Comparison of ENCODE assay signal across 19 cellular contexts in genomic region chr5:33281507-33281906, GRCh38.
DNase-seq lines count a peak whose midpoint lies in the region; ATAC-seq, FAIRE-seq and TF ChIP-seq lines count a peak whose summit lies in the region.
"Had no signal": no experiment of that assay in that cellular context is flagged by ENCODE, and none has a peak within 500 bp of the region (broad histone marks: within the 10 kb centered on the region; RNA-seq: fewer than 3 reads in every experiment).

No MANE protein-coding gene starts in this region.

- no peaks in the 10 kb centered on the region for H3K9me3 ChIP-seq in smooth muscle cell (replicated peaks; ENCODE audit: low read depth)
- H3K9me3 ChIP-seq: BLaER1 treated with 17β-estradiol and CSF1 and Interleukin-3, amounts not matched to agents 10 nM and 100 nM had no signal

- H3K36me3 ChIP-seq in smooth muscle cell (ENCODE audit: low read depth) = no peaks in the 10 kb centered on the region
- H3K36me3 ChIP-seq: BLaER1 treated with 17β-estradiol and CSF1 and Interleukin-3, amounts not matched to agents 10 nM and 100 nM had no signal

- ATAC-seq in SK-N-SH treated with all-trans-retinoic acid at 6 μM for 48 hours = peak; percentile 83
- ATAC-seq in T-cell (replicated peaks in 1 of 4) = no peak
- ATAC-seq in HG03442 (IDR thresholded peaks at IDR 0.05; ENCODE audit: unreplicated experiment) = no peak
- no peak for ATAC-seq in HG03139 (IDR thresholded peaks at IDR 0.05; ENCODE audit: unreplicated experiment)
- ATAC-seq: CD8-positive, alpha-beta T cell; HCT116; HepG2 had no signal

- no peak overlapping the region for H3K27ac Mint-ChIP-seq in T-cell
- H3K27ac Mint-ChIP-seq: CD8-positive, alpha-beta T cell had no signal

- peak; percentile 23 for FAIRE-seq in HTR-8/SVneo (lab: Jason Lieb, UNC)
- FAIRE-seq: HepG2 had no signal

- no peaks in the 10 kb centered on the region for H3K9me3 Mint-ChIP-seq in T-cell
- H3K9me3 Mint-ChIP-seq: CD8-positive, alpha-beta T cell had no signal

- H3K79me2 ChIP-seq in smooth muscle cell (ENCODE audit: low read depth) = no peaks in the 10 kb centered on the region

- H3K4me3 ChIP-seq in fibroblast of villous mesenchyme (ENCODE audit: low read depth, low read length) (no peak overlapping the region), smooth muscle cell (no peak overlapping the region)
- H3K4me3 ChIP-seq: BLaER1 treated with 17β-estradiol and CSF1 and Interleukin-3, amounts not matched to agents 10 nM and 100 nM had no signal

- peaks cover 9% of the 10 kb centered on the region for H3F3A ChIP-seq in smooth muscle cell (ENCODE audit: low read depth)

- H3K27me3 Mint-ChIP-seq in T-cell = no peaks in the 10 kb centered on the region

- POLR2A ChIA-PET in T-cell (lab: Charles Lee) = no interaction called here

- 34% methylated on average over 4 of the region's 4 CpGs for WGBS in smooth muscle cell (ENCODE audit: low lambda C conversion rate)

- H4K20me1 ChIP-seq in smooth muscle cell (ENCODE audit: low read depth) = no peaks in the 10 kb centered on the region
- H4K20me1 ChIP-seq: BLaER1 treated with 17β-estradiol and CSF1 and Interleukin-3, amounts not matched to agents 10 nM and 100 nM had no signal

- H3K9ac ChIP-seq in smooth muscle cell (ENCODE audit: low read depth) = no peak overlapping the region
- H3K9ac ChIP-seq: BLaER1 treated with 17β-estradiol and CSF1 and Interleukin-3, amounts not matched to agents 10 nM and 100 nM had no signal

- peak overlapping the region; percentile 50 for H2AFZ ChIP-seq in smooth muscle cell (ENCODE audit: low read depth)

- H3K4me1 Mint-ChIP-seq in T-cell = no peaks in the 10 kb centered on the region

- H3K36me3 Mint-ChIP-seq in T-cell = no peaks in the 10 kb centered on the region
- H3K36me3 Mint-ChIP-seq: CD8-positive, alpha-beta T cell had no signal

- peaks cover 10% of the 10 kb centered on the region for H3K4me1 ChIP-seq in smooth muscle cell (ENCODE audit: low read depth)

- CTCF ChIA-PET in T-cell (lab: Charles Lee) = no interaction called here

- DNase-seq in HTR-8/SVneo (ENCODE audit: insufficient read length, low spot score) = no peak
- DNase-seq in fibroblast of villous mesenchyme (ENCODE audit: low read depth) = peak; percentile 54
- no peak for DNase-seq in smooth muscle cell (lab: John Stamatoyannopoulos, UW; ENCODE audit: unreplicated experiment)
- DNase-seq in T-cell = no peak
- DNase-seq: CD8-positive, alpha-beta T cell; DND-41; KG1; MV-4-11; NCI-H187; NCI-H2107; NCI-H510A; NCI-H774; SHP77 had no signal

- no peak overlapping the region for H3K4me3 Mint-ChIP-seq in T-cell
- H3K4me3 Mint-ChIP-seq: CD8-positive, alpha-beta T cell had no signal

- peak overlapping the region; percentile 36 for H3K27ac ChIP-seq in smooth muscle cell (ENCODE audit: low read depth)
- H3K27ac ChIP-seq: BLaER1 treated with 17β-estradiol and CSF1 and Interleukin-3, amounts not matched to agents 10 nM and 100 nM had no signal

- no peak for TF ChIP-seq CTCF in fibroblast of villous mesenchyme (IDR thresholded peaks at IDR 0.05; ENCODE audit: insufficient read depth, low read depth, low read length)
- no peak for TF ChIP-seq CTCF in smooth muscle cell (IDR thresholded peaks at IDR 0.05; ENCODE audit: borderline replicate concordance, insufficient read depth, poor library complexity, severe bottlenecking)

- peak overlapping the region; percentile 62 for H3K4me2 ChIP-seq in smooth muscle cell
- H3K4me2 ChIP-seq: BLaER1 treated with 17β-estradiol and CSF1 and Interleukin-3, amounts not matched to agents 10 nM and 100 nM had no signal

- H3K27me3 ChIP-seq in smooth muscle cell (ENCODE audit: low read depth) = no peaks in the 10 kb centered on the region
- H3K27me3 ChIP-seq: BLaER1 treated with 17β-estradiol and CSF1 and Interleukin-3, amounts not matched to agents 10 nM and 100 nM had no signal

TF ChIP-seq in SK-N-SH treated with all-trans-retinoic acid at 6 μM for 48 hours, 23 proteins besides CTCF, POLR2A, EP300 and RAD21:
- TF ChIP-seq ARNTL (CRISPR knock-in tag; IDR thresholded peaks at IDR 0.05; ENCODE audit: borderline replicate concordance, low read depth) (no peak), TOX (CRISPR knock-in tag; IDR thresholded peaks at IDR 0.05; ENCODE audit: borderline replicate concordance) (0 out of 2 replicates have a peak, but pooled peaks have one; percentile 26)
TF ChIP-seq in SK-N-SH treated with all-trans-retinoic acid at 6 μM for 48 hours: peak in this region for 1.
